1 cellular context compared by ENCODE assay signal in the genomic region with DNA sequence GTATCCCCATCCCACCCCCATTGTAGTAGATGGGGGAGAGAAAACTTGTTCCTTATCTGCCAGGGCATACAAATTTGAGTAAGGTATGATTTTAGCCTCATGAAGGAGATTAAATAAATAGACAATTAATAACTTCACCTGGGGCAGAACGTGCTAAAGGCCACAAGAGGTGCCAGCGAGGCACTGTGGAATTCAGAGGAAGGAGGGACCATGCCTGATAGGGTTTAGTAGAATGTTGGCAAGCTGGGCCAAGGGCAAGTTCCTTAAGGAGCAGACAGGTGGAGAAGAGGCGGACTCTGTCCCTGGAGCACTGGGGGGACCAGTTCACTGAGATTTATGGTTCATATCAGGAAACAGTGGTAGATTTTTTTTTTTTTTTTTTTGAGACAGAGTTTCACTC.
TF ChIP-seq lines count a peak whose summit lies in the region.

No MANE protein-coding gene starts in this region.

TF ChIP-seq in H1, 55 proteins besides CTCF, POLR2A, EP300 and RAD21:
- TF ChIP-seq ASH2L (IDR thresholded peaks at IDR 0.05; ENCODE audit: low read length) (no peak), SP4 (IDR thresholded peaks at IDR 0.05; ENCODE audit: low read length) (no peak), ZNF274 (IDR thresholded peaks at IDR 0.05; ENCODE audit: borderline replicate concordance, extremely low read depth, low read length) (no peak), SRF (IDR thresholded peaks at IDR 0.05; ENCODE audit: low read depth, low read length) (no peak), TAF1 (IDR thresholded peaks at IDR 0.05; ENCODE audit: low read depth, low read length) (no peak), CTBP2 (IDR thresholded peaks at IDR 0.05; ENCODE audit: borderline replicate concordance, insufficient read depth, insufficient read length, low read length) (no peak), SIX5 (IDR thresholded peaks at IDR 0.05; ENCODE audit: low read depth, low read length) (no peak), SAP30 (IDR thresholded peaks at IDR 0.05; ENCODE audit: insufficient read depth, insufficient replicate concordance, low read length) (no peak), TAF7 (optimal IDR thresholded peaks at IDR 0.05; ENCODE audit: borderline replicate concordance, low read depth, low read length) (no peak)
- TF ChIP-seq, protein P1, sequence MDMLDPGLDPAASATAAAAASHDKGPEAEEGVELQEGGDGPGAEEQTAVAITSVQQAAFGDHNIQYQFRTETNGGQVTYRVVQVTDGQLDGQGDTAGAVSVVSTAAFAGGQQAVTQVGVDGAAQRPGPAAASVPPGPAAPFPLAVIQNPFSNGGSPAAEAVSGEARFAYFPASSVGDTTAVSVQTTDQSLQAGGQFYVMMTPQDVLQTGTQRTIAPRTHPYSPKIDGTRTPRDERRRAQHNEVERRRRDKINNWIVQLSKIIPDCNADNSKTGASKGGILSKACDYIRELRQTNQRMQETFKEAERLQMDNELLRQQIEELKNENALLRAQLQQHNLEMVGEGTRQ (IDR thresholded peaks at IDR 0.05; ENCODE audit: low read length): no peak
- TF ChIP-seq, protein P2, sequence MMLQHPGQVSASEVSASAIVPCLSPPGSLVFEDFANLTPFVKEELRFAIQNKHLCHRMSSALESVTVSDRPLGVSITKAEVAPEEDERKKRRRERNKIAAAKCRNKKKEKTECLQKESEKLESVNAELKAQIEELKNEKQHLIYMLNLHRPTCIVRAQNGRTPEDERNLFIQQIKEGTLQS (IDR thresholded peaks at IDR 0.05; ENCODE audit: insufficient read depth, low read depth, low read length): no peak
- TF ChIP-seq, protein P3, sequence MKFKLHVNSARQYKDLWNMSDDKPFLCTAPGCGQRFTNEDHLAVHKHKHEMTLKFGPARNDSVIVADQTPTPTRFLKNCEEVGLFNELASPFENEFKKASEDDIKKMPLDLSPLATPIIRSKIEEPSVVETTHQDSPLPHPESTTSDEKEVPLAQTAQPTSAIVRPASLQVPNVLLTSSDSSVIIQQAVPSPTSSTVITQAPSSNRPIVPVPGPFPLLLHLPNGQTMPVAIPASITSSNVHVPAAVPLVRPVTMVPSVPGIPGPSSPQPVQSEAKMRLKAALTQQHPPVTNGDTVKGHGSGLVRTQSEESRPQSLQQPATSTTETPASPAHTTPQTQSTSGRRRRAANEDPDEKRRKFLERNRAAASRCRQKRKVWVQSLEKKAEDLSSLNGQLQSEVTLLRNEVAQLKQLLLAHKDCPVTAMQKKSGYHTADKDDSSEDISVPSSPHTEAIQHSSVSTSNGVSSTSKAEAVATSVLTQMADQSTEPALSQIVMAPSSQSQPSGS (IDR thresholded peaks at IDR 0.05; ENCODE audit: low read length): no peak
- TF ChIP-seq, protein P4, sequence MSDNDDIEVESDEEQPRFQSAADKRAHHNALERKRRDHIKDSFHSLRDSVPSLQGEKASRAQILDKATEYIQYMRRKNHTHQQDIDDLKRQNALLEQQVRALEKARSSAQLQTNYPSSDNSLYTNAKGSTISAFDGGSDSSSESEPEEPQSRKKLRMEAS (IDR thresholded peaks at IDR 0.05): no peak
